Comparison of ENCODE assay signal across 8 cellular contexts in the genomic region with DNA sequence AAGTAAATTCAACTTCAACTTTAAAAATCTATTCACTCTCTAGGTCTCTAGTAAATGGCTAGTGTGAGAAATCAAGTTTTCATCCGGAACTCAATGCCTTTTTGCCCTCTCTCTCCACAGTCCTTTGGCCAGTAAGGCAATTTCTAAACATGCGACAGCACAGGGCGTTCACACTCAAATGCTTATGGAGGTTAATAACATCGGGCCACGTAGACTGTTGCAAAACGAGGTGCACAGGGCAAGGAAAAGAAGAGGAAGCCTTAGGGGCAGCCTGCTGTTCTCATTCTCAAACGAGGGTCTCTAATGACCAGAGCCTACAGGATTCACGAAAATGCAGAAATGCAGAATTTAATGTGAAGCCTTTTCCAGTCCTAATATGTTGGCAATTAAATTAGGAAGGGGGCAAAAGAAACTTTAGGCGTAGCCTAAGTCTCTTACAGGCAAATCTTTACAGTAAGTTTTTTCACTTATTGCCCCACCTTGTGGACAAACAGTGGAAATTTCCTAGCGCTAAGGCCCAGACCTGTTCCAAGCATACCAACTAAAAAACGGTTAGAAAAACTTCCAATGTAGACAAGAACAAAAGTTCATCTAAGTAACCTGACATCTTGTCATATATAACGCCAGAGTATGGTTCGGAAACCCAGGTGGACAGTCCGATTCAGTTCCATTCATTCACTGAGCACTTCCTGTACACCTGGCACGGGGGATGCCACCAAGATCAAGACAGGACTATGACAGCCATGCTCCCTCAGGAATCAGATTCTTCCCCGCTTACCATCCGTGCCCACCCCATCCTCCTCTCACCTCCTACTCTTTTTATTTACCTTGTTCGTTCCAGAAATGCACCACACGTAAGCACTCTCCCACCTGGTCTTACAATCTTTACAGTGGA. TPM values are rescaled to one million over a fixed set of nuclear protein-coding genes. Genes with fewer than 3 reads are reported as not detected.
DNase-seq lines count a peak whose midpoint lies in the region; ATAC-seq, FAIRE-seq and TF ChIP-seq lines count a peak whose summit lies in the region.

No MANE protein-coding gene starts in this region.

- peaks cover 0 to 9% of the 10 kb centered on the region in 2 donors for H3K27me3 Mint-ChIP-seq in effector memory CD8-positive, alpha-beta T cell

- FAIRE-seq in D721Med (lab: Jason Lieb, UNC), result no peak

- H3K27ac Mint-ChIP-seq in effector memory CD8-positive, alpha-beta T cell, result peak overlapping the region in 1 of 2 donors; percentile 24

- TF ChIP-seq CTCF in D721Med (IDR thresholded peaks at IDR 0.05; ENCODE audit: insufficient read depth, missing control alignments), result peak; percentile 70

- ATAC-seq in GM19043 (IDR thresholded peaks at IDR 0.05; ENCODE audit: low read depth, unreplicated experiment) (peak; percentile 53), HG03565 (IDR thresholded peaks at IDR 0.05; ENCODE audit: unreplicated experiment) (peak; percentile 59), GM18519 (IDR thresholded peaks at IDR 0.05; ENCODE audit: low FRiP score, unreplicated experiment) (no peak)
- peak; percentile 30 for ATAC-seq in effector memory CD8-positive, alpha-beta T cell (replicated peaks)

- no peaks in the 10 kb centered on the region for H3K27me3 ChIP-seq in mononuclear cell (ENCODE audit: insufficient read depth, low read length)

- peaks cover 26% of the 10 kb centered on the region for H3K4me1 ChIP-seq in mononuclear cell (ENCODE audit: insufficient read depth, low read length)

- DNase-seq in D721Med (ENCODE audit: insufficient read length, low spot score) (no peak), SHP77 treated with DMSO at 0.1 percent for 48 hours (lab: John Stamatoyannopoulos, UW) (peak; percentile 54), NCI-H1436 (lab: John Stamatoyannopoulos, UW) (no peak)
- DNase-seq in effector memory CD8-positive, alpha-beta T cell, result peak; percentile 11 to 26 (median 22)

- H3K36me3 Mint-ChIP-seq in effector memory CD8-positive, alpha-beta T cell (ENCODE audit: insufficient read depth), result peaks cover 5% of the 10 kb centered on the region

- H3K4me3 Mint-ChIP-seq in effector memory CD8-positive, alpha-beta T cell, result peak overlapping the region; percentile 3 to 40

- no peaks in the 10 kb centered on the region for H3K9me3 Mint-ChIP-seq in effector memory CD8-positive, alpha-beta T cell

- H3K4me1 Mint-ChIP-seq in effector memory CD8-positive, alpha-beta T cell (ENCODE audit: low read depth in 2 of 2), result peaks cover 9 to 15% of the 10 kb centered on the region in 2 donors

- H3K4me3 ChIP-seq in mononuclear cell (ENCODE audit: low read length), result peak overlapping the region; percentile 11

- H3K9me3 ChIP-seq in mononuclear cell (ENCODE audit: low read depth, low read length), result no peaks in the 10 kb centered on the region

RNA-seq across cellular contexts. Expression of a gene that starts 5.1 kb away (rescaled TPM):
- not detected for total RNA-seq in mononuclear cell

RNA-seq across cellular contexts. Expression of a gene that starts 5.2 kb away (rescaled TPM):
- total RNA-seq in mononuclear cell, result 4.4 TPM

Comparison
In these comparisons a context has a peak if more than half of its experiments do, and no peak if none do; other contexts are left out.
1. DNase-seq: peak in SHP77 treated with DMSO at 0.1 percent for 48 hours (single experiment) and effector memory CD8-positive, alpha-beta T cell (3 of 3); none in D721Med (single experiment) and NCI-H1436 (single experiment).